8 cellular contexts compared by ENCODE assay signal in genomic region chr15:32342784-32343199, GRCh38.
DNase-seq lines count a peak whose midpoint lies in the region; ATAC-seq and TF ChIP-seq lines count a peak whose summit lies in the region.
"Not testable (repeated sequence)": the region's sequence is repeated elsewhere in the genome, so short reads cannot be mapped to it uniquely, and the experiment has no call there.

No MANE protein-coding gene starts in this region.

- H3K36me3 Mint-ChIP-seq in immature natural killer cell; neural crest cell (ENCODE audit: low read depth); stimulated activated effector memory CD8-positive, alpha-beta T cell treated with anti-CD3 and anti-CD28 coated beads, Interleukin-12 subunit alpha, Interleukin-12 subunit beta, amount 100 ng/mL, for 72 hours: not testable (repeated sequence)

- H3K9ac ChIP-seq in HUES48 (ENCODE audit: low read depth, low read length): not testable (repeated sequence)

- peak; percentile 39 for ATAC-seq in stimulated activated effector memory CD8-positive, alpha-beta T cell treated with anti-CD3 and anti-CD28 coated beads, Interleukin-12 subunit alpha, Interleukin-12 subunit beta, amount 100 ng/mL, for 72 hours

- TF ChIP-seq POLR2A in esophagus muscularis mucosa (IDR thresholded peaks at IDR 0.05; ENCODE audit: low read depth): not testable (repeated sequence)

- TF ChIP-seq EP300 in esophagus muscularis mucosa (IDR thresholded peaks at IDR 0.05): not testable (repeated sequence)

- H3K4me3 Mint-ChIP-seq in immature natural killer cell: peak overlapping the region in 4 of 5 donors; percentile 35 to 67 (median 42)
- not testable (repeated sequence) for H3K4me3 Mint-ChIP-seq in neural crest cell; stimulated activated effector memory CD8-positive, alpha-beta T cell treated with anti-CD3 and anti-CD28 coated beads, Interleukin-12 subunit alpha, Interleukin-12 subunit beta, amount 100 ng/mL, for 72 hours

- H3K4me1 ChIP-seq in BE2C; HUES48 (ENCODE audit: control insufficient read depth, insufficient read depth, low read length); esophagus muscularis mucosa: not testable (repeated sequence)

- H3K9me3 ChIP-seq in BE2C; HUES48 (ENCODE audit: control insufficient read depth, insufficient read depth, low read length); esophagus muscularis mucosa: not testable (repeated sequence)

- peak; percentile 25 for TF ChIP-seq CTCF in BE2C (IDR thresholded peaks at IDR 0.05; ENCODE audit: low read depth, low read length)
- TF ChIP-seq CTCF in esophagus muscularis mucosa (IDR thresholded peaks at IDR 0.05); neural crest cell (conservative IDR thresholded peaks at IDR 0.05): not testable (repeated sequence)

- H3K4me3 ChIP-seq in BE2C (ENCODE audit: low read depth, low read length) (peak overlapping the region; percentile 35), HUES48 (ENCODE audit: low read depth, low read length) (peak overlapping the region; percentile 45; the same call in 1 of the 2 replicates), esophagus muscularis mucosa (peak overlapping the region in 3 of 4 donors; percentile 16 to 50 (median 30))

- H3K27ac ChIP-seq in HUES48 (ENCODE audit: low read depth, low read length); esophagus muscularis mucosa (replicated peaks in 1 of 4): not testable (repeated sequence)

- H3K4me1 Mint-ChIP-seq in immature natural killer cell; neural crest cell; stimulated activated effector memory CD8-positive, alpha-beta T cell treated with anti-CD3 and anti-CD28 coated beads, Interleukin-12 subunit alpha, Interleukin-12 subunit beta, amount 100 ng/mL, for 72 hours: not testable (repeated sequence)

- H3K27me3 ChIP-seq in BE2C; HUES48 (ENCODE audit: control insufficient read depth, insufficient read depth, low read length); esophagus muscularis mucosa: not testable (repeated sequence)

- WGBS in esophagus muscularis mucosa: no CpG with 5 or more reads among the region's 29 CpGs

- H3K36me3 ChIP-seq in BE2C; HUES48 (ENCODE audit: control insufficient read depth, insufficient read depth, low read length); esophagus muscularis mucosa: not testable (repeated sequence)

- not testable (repeated sequence) for H3K27ac Mint-ChIP-seq in immature natural killer cell; neural crest cell (ENCODE audit: unreplicated experiment); stimulated activated effector memory CD8-positive, alpha-beta T cell treated with anti-CD3 and anti-CD28 coated beads, Interleukin-12 subunit alpha, Interleukin-12 subunit beta, amount 100 ng/mL, for 72 hours

- not testable (repeated sequence) for H3K27me3 Mint-ChIP-seq in immature natural killer cell (ENCODE audit: low read depth in 3 of 3); neural crest cell (ENCODE audit: low read depth)

- not testable (repeated sequence) for H3K9me3 Mint-ChIP-seq in immature natural killer cell; neural crest cell; stimulated activated effector memory CD8-positive, alpha-beta T cell treated with anti-CD3 and anti-CD28 coated beads, Interleukin-12 subunit alpha, Interleukin-12 subunit beta, amount 100 ng/mL, for 72 hours

- DNase-seq in BE2C: peak; percentile 93
- peak; percentile 3 for DNase-seq in SW480 (ENCODE audit: low spot score)
- DNase-seq in activated naive CD4-positive, alpha-beta T cell treated with Interleukin-2 at 50 U/mL for 16 hours: peak; percentile 14
- not testable (repeated sequence) for DNase-seq in esophagus muscularis mucosa (ENCODE audit: extremely low spot score); immature natural killer cell; stimulated activated effector memory CD8-positive, alpha-beta T cell treated with anti-CD3 and anti-CD28 coated beads, Interleukin-12 subunit alpha, Interleukin-12 subunit beta, amount 100 ng/mL, for 72 hours (ENCODE audit: low spot score in 2 of 2)
- DNase-seq in neural crest cell (ENCODE audit: low read depth, low spot score): peak; percentile 39

- intact Hi-C loops in esophagus muscularis mucosa (cut with DNase I): not testable (repeated sequence)
